In the genomic region with DNA sequence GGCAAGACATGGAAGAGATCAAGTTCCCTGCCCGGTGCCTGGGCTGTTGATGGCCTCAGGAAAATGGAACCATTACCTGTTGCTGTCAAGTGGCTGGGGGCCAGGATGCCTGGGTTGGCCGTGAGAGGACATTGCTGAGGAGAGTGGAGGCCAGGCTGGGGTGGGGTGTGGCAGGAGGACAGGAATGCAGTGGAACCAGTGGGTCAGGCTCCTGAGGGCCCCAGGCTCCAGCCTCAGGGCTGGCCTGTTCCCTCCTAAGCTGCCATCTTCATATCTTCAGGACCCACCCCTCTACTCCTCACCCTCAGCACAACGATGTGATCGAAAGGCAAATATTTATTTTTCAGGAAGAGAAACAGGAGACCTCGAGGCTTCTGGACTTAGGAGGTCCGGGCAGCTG, we compare ENCODE assay signal across 21 cellular contexts. TPM values are rescaled to one million over a fixed set of nuclear protein-coding genes. Genes with fewer than 3 reads are reported as not detected.
DNase-seq lines count a peak whose midpoint lies in the region; ATAC-seq and TF ChIP-seq lines count a peak whose summit lies in the region.
"Had no signal": no experiment of that assay in that cellular context is flagged by ENCODE, and none has a peak within 500 bp of the region (broad histone marks: within the 10 kb centered on the region; RNA-seq: fewer than 3 reads in every experiment).

No MANE protein-coding gene starts in this region.

- TF ChIP-seq CTCF in RWPE1 (conservative IDR thresholded peaks at IDR 0.05; ENCODE audit: low read depth) = no peak
- TF ChIP-seq CTCF in lung (IDR thresholded peaks at IDR 0.05; ENCODE audit: control extremely low read depth, extremely low read depth) = no peak
- no peak for TF ChIP-seq CTCF in upper lobe of left lung (IDR thresholded peaks at IDR 0.05)

- no peaks in the 10 kb centered on the region for H3K27me3 ChIP-seq in lung (ENCODE audit: control insufficient read depth, insufficient read depth)
- H3K27me3 ChIP-seq in upper lobe of left lung = no peaks in the 10 kb centered on the region
- no peaks in the 10 kb centered on the region for H3K27me3 ChIP-seq in CD8-positive, alpha-beta memory T cell (ENCODE audit: insufficient read depth, low read length, poor library complexity, severe bottlenecking)
- H3K27me3 ChIP-seq: esophagus muscularis mucosa, gastroesophageal sphincter had no signal

- H3K27ac ChIP-seq in RWPE1 (0 out of 2 replicates have a peak overlapping the region, but pooled peaks have one; percentile 2), lung (ENCODE audit: low read depth in 1 of 2, low read length in 1 of 2) (peak overlapping the region in 1 of 2 donors; percentile 21), upper lobe of left lung (peak overlapping the region in 3 of 4 donors; percentile 4 to 62 (median 38))
- no peak overlapping the region for H3K27ac ChIP-seq in CD8-positive, alpha-beta memory T cell (ENCODE audit: low read depth, low read length)
- H3K27ac ChIP-seq: esophagus muscularis mucosa, gastroesophageal sphincter, HL-60 had no signal

- H3K36me3 ChIP-seq in lung (ENCODE audit: control insufficient read depth in 2 of 2, insufficient read depth in 2 of 2, low read length in 2 of 2) = peaks cover 4 to 25% of the 10 kb centered on the region in 2 donors
- H3K36me3 ChIP-seq in upper lobe of left lung = peaks cover 0 to 51% (median 17%) of the 10 kb centered on the region in 4 donors
- H3K36me3 ChIP-seq in CD8-positive, alpha-beta memory T cell (ENCODE audit: insufficient read depth, low read length) = no peaks in the 10 kb centered on the region

- no peak for TF ChIP-seq POLR2A in upper lobe of left lung (IDR thresholded peaks at IDR 0.05)

- no peaks in the 10 kb centered on the region for H3K4me1 Mint-ChIP-seq in activated T-cell treated with anti-CD3 and anti-CD28 coated beads, Interleukin-2, amount 50 U/mL, for 24 hours (ENCODE audit: low read depth)
- H3K4me1 Mint-ChIP-seq in CD8-positive, alpha-beta memory T cell = no peaks in the 10 kb centered on the region

- H3K9me3 ChIP-seq in lung (ENCODE audit: control insufficient read depth in 2 of 2, insufficient read depth in 1 of 2, low read length in 1 of 2) (no peaks in the 10 kb centered on the region), upper lobe of left lung (no peaks in the 10 kb centered on the region)
- H3K9me3 ChIP-seq in CD8-positive, alpha-beta memory T cell (ENCODE audit: low read length) = no peaks in the 10 kb centered on the region
- H3K9me3 ChIP-seq: esophagus muscularis mucosa, gastroesophageal sphincter had no signal

- peak in 1 of 4 donors; percentile 24 for TF ChIP-seq EP300 in upper lobe of left lung (IDR thresholded peaks at IDR 0.05)

- peaks cover 32% of the 10 kb centered on the region for H3K36me3 Mint-ChIP-seq in activated T-cell treated with anti-CD3 and anti-CD28 coated beads, Interleukin-2, amount 50 U/mL, for 24 hours (ENCODE audit: low read depth)
- peaks cover 5 to 30% (median 6%) of the 10 kb centered on the region in 3 donors for H3K36me3 Mint-ChIP-seq in CD8-positive, alpha-beta memory T cell

- no peaks in the 10 kb centered on the region for H3K27me3 Mint-ChIP-seq in activated T-cell treated with anti-CD3 and anti-CD28 coated beads, Interleukin-2, amount 50 U/mL, for 24 hours
- H3K27me3 Mint-ChIP-seq in CD8-positive, alpha-beta memory T cell = no peaks in the 10 kb centered on the region
- H3K27me3 Mint-ChIP-seq: activated CD4-positive, alpha-beta memory T cell treated with anti-CD3 and anti-CD28 coated beads for 36 hours; stimulated activated naive CD8-positive, alpha-beta T cell treated with anti-CD3 and anti-CD28 coated beads, Interleukin-15, Interleukin-2, amounts not matched to agents 100 ng/mL and 50 ng/mL, for 24 hours had no signal

- no peak overlapping the region for H3K4me3 ChIP-seq in lung
- H3K4me3 ChIP-seq in upper lobe of left lung = no peak overlapping the region
- no peak overlapping the region for H3K4me3 ChIP-seq in CD8-positive, alpha-beta memory T cell (ENCODE audit: low read length)
- H3K4me3 ChIP-seq: esophagus muscularis mucosa, gastroesophageal sphincter, skin epidermis had no signal

- 61 to 81% methylated on average over 6 of the region's 6 CpGs for WGBS in lung, 2 donors
- 68 to 74% methylated on average over 4 to 6 of the region's 6 CpGs for WGBS in upper lobe of left lung, 2 donors

- peak overlapping the region; percentile 55 for H3K27ac Mint-ChIP-seq in activated T-cell treated with anti-CD3 and anti-CD28 coated beads, Interleukin-2, amount 50 U/mL, for 24 hours
- H3K27ac Mint-ChIP-seq in CD8-positive, alpha-beta memory T cell = no peak overlapping the region
- H3K27ac Mint-ChIP-seq: activated CD4-positive, alpha-beta memory T cell treated with anti-CD3 and anti-CD28 coated beads for 36 hours; stimulated activated naive CD8-positive, alpha-beta T cell treated with anti-CD3 and anti-CD28 coated beads, Interleukin-15, Interleukin-2, amounts not matched to agents 100 ng/mL and 50 ng/mL, for 24 hours had no signal

- CTCF ChIA-PET in RWPE1 (lab: Yijun Ruan, JAX) = interaction anchor here (2.2 to 3.9 kb wide), 2 partner anchors 8 to 12 kb away, joined by 5 to 16 read pairs; partner anchors contain the start of gene TBX6
- CTCF ChIA-PET in CD8-positive, alpha-beta memory T cell (lab: Charles Lee) = interaction anchor here (2.1 kb wide), 1 partner anchor 11 kb away, joined by 6 read pairs; no protein-coding TSS in a partner anchor

- no peaks in the 10 kb centered on the region for H3K9me3 Mint-ChIP-seq in activated T-cell treated with anti-CD3 and anti-CD28 coated beads, Interleukin-2, amount 50 U/mL, for 24 hours
- H3K9me3 Mint-ChIP-seq in CD8-positive, alpha-beta memory T cell = no peaks in the 10 kb centered on the region
- H3K9me3 Mint-ChIP-seq: activated CD4-positive, alpha-beta memory T cell treated with anti-CD3 and anti-CD28 coated beads for 36 hours; stimulated activated naive CD8-positive, alpha-beta T cell treated with anti-CD3 and anti-CD28 coated beads, Interleukin-15, Interleukin-2, amounts not matched to agents 100 ng/mL and 50 ng/mL, for 24 hours had no signal

- peak; percentile 41 for ATAC-seq in lung (ENCODE audit: insufficient read depth, low FRiP score)
- ATAC-seq in upper lobe of left lung (ENCODE audit: low FRiP score in 2 of 2) = peak; percentile 52 to 93
- ATAC-seq in GM19351 (IDR thresholded peaks at IDR 0.05; ENCODE audit: unreplicated experiment) = no peak
- ATAC-seq: gastroesophageal sphincter had no signal

- H3K4me1 ChIP-seq in lung (ENCODE audit: control insufficient read depth in 2 of 2, insufficient read depth in 2 of 2, low read length in 2 of 2) (peaks cover 0 to 2% of the 10 kb centered on the region in 2 donors), upper lobe of left lung (peaks cover 0 to 3% (median 0%) of the 10 kb centered on the region in 4 donors)
- no peaks in the 10 kb centered on the region for H3K4me1 ChIP-seq in CD8-positive, alpha-beta memory T cell (ENCODE audit: insufficient read depth, low read length)
- H3K4me1 ChIP-seq: esophagus muscularis mucosa, gastroesophageal sphincter had no signal

- POLR2A ChIA-PET in RWPE1 (lab: Yijun Ruan, JAX; ENCODE audit: low non-redundant PET) = no interaction called here
- POLR2A ChIA-PET in CD8-positive, alpha-beta memory T cell (lab: Charles Lee) = no interaction called here

- no peak for DNase-seq in activated T-cell treated with anti-CD3 and anti-CD28 coated beads, Interleukin-2, amount 50 U/mL, for 24 hours
- no peak for DNase-seq in activated T-cell treated with anti-CD3 and anti-CD28 coated beads, Interleukin-2, amount 50 U/mL, for 1 hour
- DNase-seq in RWPE1 (ENCODE audit: low spot score) = peak; percentile 26
- DNase-seq in lung (ENCODE audit: low spot score) = peak; percentile 67
- peak in 1 of 2 donors; percentile 73 for DNase-seq in upper lobe of left lung
- DNase-seq in GM19238 (ENCODE audit: insufficient read length, low spot score) = no peak
- no peak for DNase-seq in CD8-positive, alpha-beta memory T cell
- DNase-seq: activated CD4-positive, alpha-beta memory T cell treated with anti-CD3 and anti-CD28 coated beads for 36 hours; activated gamma-delta T cell treated with Interleukin-2 at 50 U/mL for 16 hours; anterior cingulate cortex; caudate nucleus; IMR-90; NCI-H146; NCI-H748 treated with DMSO at 0.1 percent for 48 hours; SHP77 treated with DMSO at 0.1 percent for 48 hours had no signal

- H3K4me3 Mint-ChIP-seq in activated T-cell treated with anti-CD3 and anti-CD28 coated beads, Interleukin-2, amount 50 U/mL, for 24 hours = no peak overlapping the region
- H3K4me3 Mint-ChIP-seq in CD8-positive, alpha-beta memory T cell = no peak overlapping the region
- H3K4me3 Mint-ChIP-seq: activated CD4-positive, alpha-beta memory T cell treated with anti-CD3 and anti-CD28 coated beads for 36 hours; stimulated activated naive CD8-positive, alpha-beta T cell treated with anti-CD3 and anti-CD28 coated beads, Interleukin-15, Interleukin-2, amounts not matched to agents 100 ng/mL and 50 ng/mL, for 24 hours had no signal

RNA-seq across cellular contexts. Expression of gene YPEL3, which starts 8.5 kb away (rescaled TPM):
- total RNA-seq in lung (10 to 100 TPM; 56.2 to 69.0 TPM), upper lobe of left lung (100 to 1,000 TPM in 4 of 6 donors, 10 to 100 TPM in 2; 81.5 to 228 (median 116) TPM)
- 100 to 1,000 TPM; 118 to 208 TPM for polyA plus RNA-seq in lung
- total RNA-seq in CD8-positive, alpha-beta memory T cell = 10 to 100 TPM; 32.6 to 36.1 TPM
- polyA plus RNA-seq in CD8-positive, alpha-beta memory T cell = 326 TPM

RNA-seq across cellular contexts. Expression of gene GDPD3, which starts 8.8 kb away (rescaled TPM):
- total RNA-seq in lung = 1 to 10 TPM; 5.1 to 5.8 TPM
- 1 to 10 TPM; 4.1 to 6.0 TPM for polyA plus RNA-seq in lung
- 10 to 100 TPM in 2 of 6 donors, 1 to 10 TPM in 4; 1.1 to 17.8 (median 5.4) TPM for total RNA-seq in upper lobe of left lung
- total RNA-seq in CD8-positive, alpha-beta memory T cell = 1 to 10 TPM; 4.7 to 5.3 TPM
- not detected for polyA plus RNA-seq in CD8-positive, alpha-beta memory T cell

RNA-seq across cellular contexts. Expression of gene TBX6, which starts 12.8 kb away (rescaled TPM):
- total RNA-seq in lung (1 to 10 TPM in 1 of 2 donors, under 1 TPM in 1; 0.60 to 1.7 TPM), upper lobe of left lung (1 to 10 TPM in 5 of 6 donors, under 1 TPM in 1; 0.69 to 9.4 (median 1.4) TPM)
- polyA plus RNA-seq in lung = 1 to 10 TPM; 1.1 to 1.6 TPM
- under 1 TPM; 0.71 to 0.83 TPM for total RNA-seq in CD8-positive, alpha-beta memory T cell
- polyA plus RNA-seq in CD8-positive, alpha-beta memory T cell = not detected
- total RNA-seq: IMR-90 had no signal

RNA-seq across cellular contexts. Expression of gene MAPK3, which starts 18.5 kb away (rescaled TPM):
- total RNA-seq in lung = 10 to 100 TPM; 50.3 to 96.7 TPM
- 10 to 100 TPM; 65.7 to 83.8 TPM for polyA plus RNA-seq in lung
- 100 to 1,000 TPM in 2 of 6 donors, 10 to 100 TPM in 4; 48.9 to 120 (median 76.0) TPM for total RNA-seq in upper lobe of left lung
- total RNA-seq in CD8-positive, alpha-beta memory T cell = 10 to 100 TPM; 38.3 to 43.0 TPM
- polyA plus RNA-seq in CD8-positive, alpha-beta memory T cell = 7.0 TPM

RNA-seq across cellular contexts. Expression of gene PPP4C, which starts 28.7 kb away (rescaled TPM):
- total RNA-seq in lung = 10 to 100 TPM; 51.7 to 90.7 TPM
- 100 to 1,000 TPM; 113 to 143 TPM for polyA plus RNA-seq in lung
- total RNA-seq in upper lobe of left lung = 10 to 100 TPM; 44.4 to 99.4 (median 80.0) TPM
- total RNA-seq in CD8-positive, alpha-beta memory T cell = 100 to 1,000 TPM; 137 to 149 TPM
- 201 TPM for polyA plus RNA-seq in CD8-positive, alpha-beta memory T cell

Comparison
In these comparisons a context has a peak if more than half of its experiments do, and no peak if none do; other contexts are left out.
1. DNase-seq: peak in RWPE1 (single experiment) and lung (single experiment); none in activated T-cell treated with anti-CD3 and anti-CD28 coated beads, Interleukin-2, amount 50 U/mL, for 24 hours (single experiment), activated T-cell treated with anti-CD3 and anti-CD28 coated beads, Interleukin-2, amount 50 U/mL, for 1 hour (single experiment), GM19238 (single experiment) and CD8-positive, alpha-beta memory T cell (0 of 5).